ENCODE assay signal across 14 cellular contexts in genomic region chr11:571802-572185, GRCh38. TPM values are rescaled to one million over a fixed set of nuclear protein-coding genes. Genes with fewer than 3 reads are reported as not detected.
DNase-seq lines count a peak whose midpoint lies in the region; ATAC-seq, FAIRE-seq and TF ChIP-seq lines count a peak whose summit lies in the region.
"Had no signal": no experiment of that assay in that cellular context is flagged by ENCODE, and none has a peak within 500 bp of the region (broad histone marks: within the 10 kb centered on the region; RNA-seq: fewer than 3 reads in every experiment).

No MANE protein-coding gene starts in this region.

- intact Hi-C loops in activated CD4-positive, alpha-beta T cell treated with anti-CD3 and anti-CD28 coated beads for 36 hours (cut with DNase I, micrococcal nuclease): loop anchor here in 1 of 2 experiments (10.0 kb wide), 1 partner anchor 223 kb away; the partner anchor contains the start of genes CEND1 and SLC25A22
- intact Hi-C loops in kidney (cut with DNase I) (no loop called here), PC-3 (cut with micrococcal nuclease) (no loop called here)

- H3K27me3 ChIP-seq in PC-3 (ENCODE audit: low read length): no peaks in the 10 kb centered on the region

- H3K9me3 Mint-ChIP-seq in activated CD4-positive, alpha-beta T cell treated with anti-CD3 and anti-CD28 coated beads for 36 hours (ENCODE audit: low read depth): no peaks in the 10 kb centered on the region
- no peaks in the 10 kb centered on the region for H3K9me3 Mint-ChIP-seq in type B pancreatic cell
- no peaks in the 10 kb centered on the region for H3K9me3 Mint-ChIP-seq in activated T-cell treated with anti-CD3 and anti-CD28 coated beads, Interleukin-2, amount 50 U/mL, for 24 hours
- H3K9me3 Mint-ChIP-seq: HFFc6 had no signal

- BruUV-seq in PC-3 (replicated peaks; lab: Mats Ljungman, UMichigan): no TSS peak

- H3K4me2 ChIP-seq in PC-3 (ENCODE audit: low read length): no peak overlapping the region
- H3K4me2 ChIP-seq: BLaER1 had no signal

- peaks cover 9% of the 10 kb centered on the region for H3K36me3 Mint-ChIP-seq in activated CD4-positive, alpha-beta T cell treated with anti-CD3 and anti-CD28 coated beads for 36 hours (ENCODE audit: low read depth)
- no peaks in the 10 kb centered on the region for H3K36me3 Mint-ChIP-seq in type B pancreatic cell
- H3K36me3 Mint-ChIP-seq in activated T-cell treated with anti-CD3 and anti-CD28 coated beads, Interleukin-2, amount 50 U/mL, for 24 hours (ENCODE audit: low read depth): peaks cover 3% of the 10 kb centered on the region

- H3K27ac Mint-ChIP-seq in activated CD4-positive, alpha-beta T cell treated with anti-CD3 and anti-CD28 coated beads for 36 hours: no peak overlapping the region
- H3K27ac Mint-ChIP-seq in type B pancreatic cell: peak overlapping the region; percentile 94
- H3K27ac Mint-ChIP-seq in activated T-cell treated with anti-CD3 and anti-CD28 coated beads, Interleukin-2, amount 50 U/mL, for 24 hours: no peak overlapping the region
- H3K27ac Mint-ChIP-seq: H9, HFFc6 had no signal

- H3K4me1 Mint-ChIP-seq in activated CD4-positive, alpha-beta T cell treated with anti-CD3 and anti-CD28 coated beads for 36 hours: peaks cover 14% of the 10 kb centered on the region
- H3K4me1 Mint-ChIP-seq in type B pancreatic cell (ENCODE audit: unreplicated experiment): peaks cover 14% of the 10 kb centered on the region
- H3K4me1 Mint-ChIP-seq in activated T-cell treated with anti-CD3 and anti-CD28 coated beads, Interleukin-2, amount 50 U/mL, for 24 hours (ENCODE audit: low read depth): peaks cover 22% of the 10 kb centered on the region

- no peak overlapping the region for H3K4me3 ChIP-seq in kidney (ENCODE audit: low read length in 2 of 2)
- no peak overlapping the region for H3K4me3 ChIP-seq in PC-3 (ENCODE audit: low read length)
- H3K4me3 ChIP-seq: BLaER1, GM23248 had no signal

- H3K9ac ChIP-seq in kidney (ENCODE audit: low read length in 2 of 2): no peak overlapping the region
- no peak overlapping the region for H3K9ac ChIP-seq in PC-3 (ENCODE audit: low read length)
- H3K9ac ChIP-seq: BLaER1, GM23248 had no signal

- H3K27ac ChIP-seq in RWPE1: peak overlapping the region; percentile 44
- H3K27ac ChIP-seq in kidney (ENCODE audit: low read depth in 2 of 2, low read length in 2 of 2): no peak overlapping the region
- no peak overlapping the region for H3K27ac ChIP-seq in PC-3 (ENCODE audit: low read length)
- H3K27ac ChIP-seq: BLaER1, GM23248 had no signal

- no peak for ATAC-seq in activated CD4-positive, alpha-beta T cell treated with anti-CD3 and anti-CD28 coated beads for 36 hours
- ATAC-seq in GM18870 (IDR thresholded peaks at IDR 0.05; ENCODE audit: unreplicated experiment): no peak
- no peak for ATAC-seq in PC-3

- FAIRE-seq in kidney (lab: Jason Lieb, UNC): no peak

- TF ChIP-seq CTCF in RWPE1 (conservative IDR thresholded peaks at IDR 0.05; ENCODE audit: low read depth): no peak
- TF ChIP-seq CTCF in kidney (IDR thresholded peaks at IDR 0.05; ENCODE audit: borderline replicate concordance, extremely low read depth, insufficient read depth): no peak
- no peak for TF ChIP-seq CTCF in type B pancreatic cell (conservative IDR thresholded peaks at IDR 0.05)
- no peak for TF ChIP-seq CTCF in PC-3 (conservative IDR thresholded peaks at IDR 0.05; ENCODE audit: low read depth, low read length)

- H4K20me1 ChIP-seq in PC-3 (ENCODE audit: low read length): peaks cover 5% of the 10 kb centered on the region; the same call in 1 of the 2 replicates

- POLR2A ChIA-PET in activated CD4-positive, alpha-beta T cell treated with anti-CD3 and anti-CD28 coated beads for 36 hours (lab: Charles Lee): no interaction called here
- POLR2A ChIA-PET in RWPE1 (lab: Yijun Ruan, JAX; ENCODE audit: low non-redundant PET): no interaction called here
- POLR2A ChIA-PET in PC-3 (lab: Charles Lee; ENCODE audit: unreplicated experiment): no interaction called here

- peaks cover 8 to 25% of the 10 kb centered on the region in 2 donors for H3K4me1 ChIP-seq in kidney (ENCODE audit: control insufficient read depth in 1 of 2, insufficient read depth in 1 of 2, low read depth in 1 of 2, low read length in 2 of 2)
- H3K4me1 ChIP-seq in PC-3 (ENCODE audit: insufficient read depth, low read length): peaks cover 18% of the 10 kb centered on the region; the same call in 1 of the 2 replicates

- no peaks in the 10 kb centered on the region for H3K9me2 ChIP-seq in PC-3 (replicated peaks; ENCODE audit: low read length)

- H3F3A ChIP-seq in PC-3 (ENCODE audit: low read length, unreplicated experiment): no peaks in the 10 kb centered on the region

- peaks cover 28% of the 10 kb centered on the region for H3K79me2 ChIP-seq in PC-3 (ENCODE audit: low read length)

- H3K9me3 ChIP-seq in kidney (ENCODE audit: control insufficient read depth in 1 of 2, low read length in 2 of 2) (no peaks in the 10 kb centered on the region), PC-3 (ENCODE audit: low read length) (no peaks in the 10 kb centered on the region)
- H3K9me3 ChIP-seq: BLaER1 had no signal

- DNase-seq in activated CD4-positive, alpha-beta T cell treated with anti-CD3 and anti-CD28 coated beads for 36 hours: peak; percentile 12
- no peak for DNase-seq in activated CD4-positive, alpha-beta T cell treated with anti-CD3 and anti-CD28 coated beads, Interleukin-2, amount 50 U/mL, for 1 hour
- DNase-seq in RWPE1 (ENCODE audit: low spot score) (no peak), kidney (peak; percentile 62), type B pancreatic cell (ENCODE audit: extremely low spot score, unreplicated experiment) (no peak), PC-3 (no peak)
- DNase-seq in activated T-cell treated with anti-CD3 and anti-CD28 coated beads, Interleukin-2, amount 50 U/mL, for 24 hours: no peak
- DNase-seq: GF-D8, GM23248, H9, HFFc6, IMR-90 had no signal

- CTCF ChIA-PET in activated CD4-positive, alpha-beta T cell treated with anti-CD3 and anti-CD28 coated beads for 36 hours (lab: Charles Lee): no interaction called here
- CTCF ChIA-PET in RWPE1 (lab: Yijun Ruan, JAX) (no interaction called here), PC-3 (lab: Charles Lee) (no interaction called here)

- H3K36me3 ChIP-seq in kidney (ENCODE audit: control insufficient read depth in 1 of 2, insufficient read depth in 2 of 2, low read length in 2 of 2) (no peaks in the 10 kb centered on the region), PC-3 (ENCODE audit: low read depth, low read length) (no peaks in the 10 kb centered on the region)
- H3K36me3 ChIP-seq: BLaER1 had no signal

- peaks cover 10% of the 10 kb centered on the region for H3K27me3 Mint-ChIP-seq in activated CD4-positive, alpha-beta T cell treated with anti-CD3 and anti-CD28 coated beads for 36 hours
- H3K27me3 Mint-ChIP-seq in type B pancreatic cell: peaks cover 13% of the 10 kb centered on the region
- H3K27me3 Mint-ChIP-seq in activated T-cell treated with anti-CD3 and anti-CD28 coated beads, Interleukin-2, amount 50 U/mL, for 24 hours: peaks cover 8% of the 10 kb centered on the region

- H3K4me3 Mint-ChIP-seq in activated CD4-positive, alpha-beta T cell treated with anti-CD3 and anti-CD28 coated beads for 36 hours: no peak overlapping the region
- H3K4me3 Mint-ChIP-seq in type B pancreatic cell: peak overlapping the region; percentile 28
- no peak overlapping the region for H3K4me3 Mint-ChIP-seq in activated T-cell treated with anti-CD3 and anti-CD28 coated beads, Interleukin-2, amount 50 U/mL, for 24 hours
- H3K4me3 Mint-ChIP-seq: HFFc6 had no signal

- H2AFZ ChIP-seq in PC-3 (ENCODE audit: low read length): no peak overlapping the region
- H2AFZ ChIP-seq: GM23248 had no signal

RNA-seq across cellular contexts. Expression of gene PHRF1, which starts 4.5 kb away (rescaled TPM):
- total RNA-seq in activated CD4-positive, alpha-beta T cell treated with anti-CD3 and anti-CD28 coated beads for 36 hours: 10 to 100 TPM; 40.0 to 44.5 TPM
- total RNA-seq in kidney: 30.9 TPM
- 7.5 TPM for polyA plus RNA-seq in kidney (ENCODE audit: insufficient read depth, low read depth, low replicate concordance)
- 38.7 and 40.8 TPM in 2 replicates for total RNA-seq in type B pancreatic cell (ENCODE audit: low replicate concordance)
- total RNA-seq in PC-3 (2014; rRNA removed): 41.4 and 52.4 TPM in 2 replicates

RNA-seq across cellular contexts. Expression of gene RASSF7, which starts 11.0 kb away (rescaled TPM):
- 10 to 100 TPM; 16.8 TPM for total RNA-seq in activated CD4-positive, alpha-beta T cell treated with anti-CD3 and anti-CD28 coated beads for 36 hours
- total RNA-seq in kidney (106 TPM), type B pancreatic cell (ENCODE audit: low replicate concordance) (35.7 and 75.8 TPM in 2 replicates), PC-3 (2014; rRNA removed) (58.6 and 79.7 TPM in 2 replicates)
- polyA plus RNA-seq in kidney (ENCODE audit: insufficient read depth, low read depth, low replicate concordance): 108 TPM

RNA-seq across cellular contexts. Expression of gene LMNTD2, which starts 11.3 kb away (rescaled TPM):
- 1 to 10 TPM; 2.7 to 4.9 TPM for total RNA-seq in activated CD4-positive, alpha-beta T cell treated with anti-CD3 and anti-CD28 coated beads for 36 hours
- 8.0 TPM for total RNA-seq in kidney
- polyA plus RNA-seq in kidney (ENCODE audit: insufficient read depth, low read depth, low replicate concordance): 6.2 TPM
- total RNA-seq in type B pancreatic cell (ENCODE audit: low replicate concordance): 6.7 and 7.2 TPM in 2 replicates
- 1.4 and 2.4 TPM in 2 replicates for total RNA-seq in PC-3 (2014; rRNA removed)

RNA-seq across cellular contexts. Expression of gene LRRC56, which starts 34.5 kb away (rescaled TPM):
- under 1 TPM; 0.96 to 0.98 TPM for total RNA-seq in activated CD4-positive, alpha-beta T cell treated with anti-CD3 and anti-CD28 coated beads for 36 hours
- 7.7 TPM for total RNA-seq in kidney
- polyA plus RNA-seq in kidney (ENCODE audit: insufficient read depth, low read depth, low replicate concordance): 1.2 TPM
- 1.7 and 1.8 TPM in 2 replicates for total RNA-seq in type B pancreatic cell (ENCODE audit: low replicate concordance)
- 1.0 and 1.5 TPM in 2 replicates for total RNA-seq in PC-3 (2014; rRNA removed)

RNA-seq across cellular contexts. Expression of gene HRAS, which starts 36.4 kb away (rescaled TPM):
- total RNA-seq in activated CD4-positive, alpha-beta T cell treated with anti-CD3 and anti-CD28 coated beads for 36 hours: 10 to 100 TPM; 26.8 to 41.9 TPM
- 66.1 TPM for total RNA-seq in kidney
- polyA plus RNA-seq in kidney (ENCODE audit: insufficient read depth, low read depth, low replicate concordance): 100 TPM
- total RNA-seq in type B pancreatic cell (ENCODE audit: low replicate concordance): 54.6 and 63.1 TPM in 2 replicates
- 128 and 167 TPM in 2 replicates for total RNA-seq in PC-3 (2014; rRNA removed)

Comparison
In these comparisons a context has a peak if more than half of its experiments do, and no peak if none do; other contexts are left out.
1. DNase-seq: peak in activated CD4-positive, alpha-beta T cell treated with anti-CD3 and anti-CD28 coated beads for 36 hours (single experiment) and kidney (single experiment); none in activated CD4-positive, alpha-beta T cell treated with anti-CD3 and anti-CD28 coated beads, Interleukin-2, amount 50 U/mL, for 1 hour (single experiment), RWPE1 (single experiment), type B pancreatic cell (single experiment), activated T-cell treated with anti-CD3 and anti-CD28 coated beads, Interleukin-2, amount 50 U/mL, for 24 hours (single experiment) and PC-3 (single experiment).